ENCODE assay signal across 8 cellular contexts in the genomic region with DNA sequence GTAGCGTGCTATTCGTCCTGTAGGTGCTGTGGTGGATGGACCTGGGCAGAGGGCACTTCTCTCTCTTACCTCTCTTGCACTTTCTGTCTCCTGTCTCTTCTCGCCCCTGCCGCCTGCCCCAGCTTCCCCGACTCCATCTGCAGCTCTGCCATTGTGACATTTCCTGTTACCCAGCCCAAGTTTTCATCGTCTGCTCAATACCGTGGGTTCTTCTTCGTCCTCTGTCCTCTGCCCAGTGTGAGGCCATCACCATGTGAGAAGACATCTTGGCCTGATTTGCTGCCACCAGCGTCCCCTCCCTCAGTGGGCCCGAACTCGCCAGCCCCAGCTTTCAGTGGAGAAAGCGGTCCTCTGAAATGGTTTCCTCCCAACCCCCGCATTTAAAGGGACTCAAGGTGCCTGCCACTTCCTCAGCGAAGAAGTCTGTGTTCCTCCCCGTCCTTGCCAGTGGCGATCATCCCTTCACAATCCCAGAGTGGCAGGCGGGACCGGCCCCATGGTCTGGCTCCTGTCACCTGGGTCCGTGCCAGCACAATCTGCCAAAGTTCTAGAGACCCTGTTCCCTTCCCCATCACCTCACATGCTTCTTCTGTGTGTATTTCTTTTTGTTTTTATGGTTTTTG. TPM values are rescaled to one million over a fixed set of nuclear protein-coding genes. Genes with fewer than 3 reads are reported as not detected.
DNase-seq lines count a peak whose midpoint lies in the region; ATAC-seq and TF ChIP-seq lines count a peak whose summit lies in the region.

No MANE protein-coding gene starts in this region.

- H3K4me3 Mint-ChIP-seq in dendritic cell treated with granulocyte-macrophage colony-stimulating factor and Interleukin-4, amounts not matched to agents 40 ng/mL and 50 ng/mL, for 4 days: peak overlapping the region; percentile 61
- no peak overlapping the region for H3K4me3 Mint-ChIP-seq in progenitor cell of endocrine pancreas (ENCODE audit: low read depth)

- H3K9me3 Mint-ChIP-seq in dendritic cell treated with granulocyte-macrophage colony-stimulating factor and Interleukin-4, amounts not matched to agents 40 ng/mL and 50 ng/mL, for 4 days: no peaks in the 10 kb centered on the region
- no peaks in the 10 kb centered on the region for H3K9me3 Mint-ChIP-seq in progenitor cell of endocrine pancreas (ENCODE audit: low read depth)

- H3K27me3 Mint-ChIP-seq in dendritic cell treated with granulocyte-macrophage colony-stimulating factor and Interleukin-4, amounts not matched to agents 40 ng/mL and 50 ng/mL, for 4 days: peaks cover 10% of the 10 kb centered on the region
- H3K27me3 Mint-ChIP-seq in progenitor cell of endocrine pancreas: no peaks in the 10 kb centered on the region

- H3K36me3 Mint-ChIP-seq in dendritic cell treated with granulocyte-macrophage colony-stimulating factor and Interleukin-4, amounts not matched to agents 40 ng/mL and 50 ng/mL, for 4 days (ENCODE audit: low read depth): peaks cover 28% of the 10 kb centered on the region
- peaks cover 19% of the 10 kb centered on the region for H3K36me3 Mint-ChIP-seq in progenitor cell of endocrine pancreas (ENCODE audit: insufficient read depth)

- DNase-seq in NOMO-1 treated with dmso at 0.1 percent for 144 hours (lab: John Stamatoyannopoulos, UW; ENCODE audit: unreplicated experiment) (peak; percentile 18), progenitor cell of endocrine pancreas (ENCODE audit: low spot score, unreplicated experiment) (no peak), HCEC 1CT (no peak), NCI-H187 (lab: John Stamatoyannopoulos, UW) (no peak)

- intact Hi-C loops in dendritic cell treated with granulocyte-macrophage colony-stimulating factor and Interleukin-4, amounts not matched to agents 40 ng/mL and 50 ng/mL, for 4 days (cut with micrococcal nuclease): no loop called here

- ATAC-seq in GM19395 (IDR thresholded peaks at IDR 0.05; ENCODE audit: unreplicated experiment) (peak; percentile 40), HG03159 (IDR thresholded peaks at IDR 0.05; ENCODE audit: unreplicated experiment) (no peak), HG03025 (IDR thresholded peaks at IDR 0.05; ENCODE audit: low FRiP score, unreplicated experiment) (no peak)

- no peak for TF ChIP-seq CTCF in progenitor cell of endocrine pancreas (IDR thresholded peaks at IDR 0.05; ENCODE audit: unreplicated experiment)

- peak overlapping the region; percentile 26 for H3K27ac Mint-ChIP-seq in dendritic cell treated with granulocyte-macrophage colony-stimulating factor and Interleukin-4, amounts not matched to agents 40 ng/mL and 50 ng/mL, for 4 days
- peak overlapping the region; percentile 67 for H3K27ac Mint-ChIP-seq in progenitor cell of endocrine pancreas

- peaks cover 38% of the 10 kb centered on the region for H3K4me1 Mint-ChIP-seq in dendritic cell treated with granulocyte-macrophage colony-stimulating factor and Interleukin-4, amounts not matched to agents 40 ng/mL and 50 ng/mL, for 4 days (ENCODE audit: low read depth)
- no peaks in the 10 kb centered on the region for H3K4me1 Mint-ChIP-seq in progenitor cell of endocrine pancreas (ENCODE audit: low read depth)

RNA-seq across cellular contexts. Expression of a gene that starts 18.0 kb away (rescaled TPM):
- 64.2 and 65.5 TPM in 2 replicates for total RNA-seq in progenitor cell of endocrine pancreas

RNA-seq across cellular contexts. Expression of a gene that starts 44.5 kb away (rescaled TPM):
- 22.8 and 23.1 TPM in 2 replicates for total RNA-seq in progenitor cell of endocrine pancreas

RNA-seq across cellular contexts. Expression of a gene that starts 44.8 kb away (rescaled TPM):
- total RNA-seq in progenitor cell of endocrine pancreas: 23.3 and 25.6 TPM in 2 replicates
